ENCODE assay signal across 2 cellular contexts in genomic region chr5:31413030-31413812, GRCh38.
TF ChIP-seq lines count a peak whose summit lies in the region.

No MANE protein-coding gene starts in this region.

TF ChIP-seq in H1, 55 proteins besides CTCF, POLR2A, EP300 and RAD21:
- TF ChIP-seq PHF8 (conservative IDR thresholded peaks at IDR 0.05; ENCODE audit: low read depth, low read length) (no peak), YY1 (IDR thresholded peaks at IDR 0.05; ENCODE audit: low read depth, low read length) (no peak), BACH1 (IDR thresholded peaks at IDR 0.05; ENCODE audit: low read length) (no peak), CTBP2 (IDR thresholded peaks at IDR 0.05; ENCODE audit: borderline replicate concordance, insufficient read depth, insufficient read length, low read length) (no peak)

TF ChIP-seq in HepG2, 621 proteins besides CTCF, POLR2A, EP300 and RAD21:
- TF ChIP-seq ZNF275 (CRISPR knock-in tag; IDR thresholded peaks at IDR 0.05; ENCODE audit: borderline replicate concordance) = no peak
- no peak for TF ChIP-seq RFX3 (CRISPR knock-in tag; IDR thresholded peaks at IDR 0.05)
- TF ChIP-seq, protein P1, sequence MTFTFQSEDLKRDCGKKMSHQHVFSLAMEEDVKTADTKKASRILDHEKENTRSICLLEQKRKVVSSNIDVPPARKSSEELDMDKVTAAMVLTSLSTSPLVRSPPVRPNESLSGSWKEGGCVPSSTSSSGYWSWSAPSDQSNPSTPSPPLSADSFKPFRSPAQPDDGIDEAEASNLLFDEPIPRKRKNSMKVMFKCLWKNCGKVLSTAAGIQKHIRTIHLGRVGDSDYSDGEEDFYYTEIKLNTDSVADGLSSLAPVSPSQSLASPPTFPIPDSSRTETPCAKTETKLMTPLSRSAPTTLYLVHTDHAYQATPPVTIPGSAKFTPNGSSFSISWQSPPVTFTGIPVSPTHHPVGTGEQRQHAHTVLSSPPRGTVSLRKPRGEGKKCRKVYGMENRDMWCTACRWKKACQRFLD (CRISPR knock-in tag; IDR thresholded peaks at IDR 0.05; ENCODE audit: borderline replicate concordance) = no peak
- TF ChIP-seq ZNF816 (CRISPR knock-in tag; IDR thresholded peaks at IDR 0.05; ENCODE audit: borderline replicate concordance) = no peak
